ENCODE assay signal across 19 cellular contexts in genomic region chr6:106620931-106621672, GRCh38. TPM values are rescaled to one million over a fixed set of nuclear protein-coding genes. Genes with fewer than 3 reads are reported as not detected.
A peak's percentile ranks its signal among the peaks of the same experiment; 100 is the strongest.
DNase-seq lines count a peak whose midpoint lies in the region; ATAC-seq and TF ChIP-seq lines count a peak whose summit lies in the region.
"Had no signal": no experiment of that assay in that cellular context is flagged by ENCODE, and none has a peak within 500 bp of the region (broad histone marks: within the 10 kb centered on the region; RNA-seq: fewer than 3 reads in every experiment).

No MANE protein-coding gene starts in this region.

- H3K36me3 Mint-ChIP-seq in WTC11, result peaks cover 26% of the 10 kb centered on the region
- peaks cover 28% of the 10 kb centered on the region for H3K36me3 Mint-ChIP-seq in stimulated activated memory B cell treated with anti-CD40 and anti-IgM and Interleukin-4, amounts not matched to agents 10 μg/mL and 1 μg/mL and 100 μg/mL, for 72 hours

- ATAC-seq in WTC11, result no peak; the same call in 1 of the 2 replicates
- ATAC-seq in stimulated activated memory B cell treated with anti-CD40 and anti-IgM and Interleukin-4, amounts not matched to agents 10 μg/mL and 1 μg/mL and 100 μg/mL, for 72 hours, result no peak
- ATAC-seq in GM21390 (IDR thresholded peaks at IDR 0.05; ENCODE audit: unreplicated experiment), result no peak
- ATAC-seq: foreskin keratinocyte, left lung had no signal

- DNase-seq in HT1080 (ENCODE audit: low read depth) (peak; percentile 33), WTC11 (ENCODE audit: low spot score) (no peak), fibroblast of peridontal ligament (ENCODE audit: extremely low read depth) (peak; percentile 65), NCI-H345 treated with DMSO at 0.1 percent for 48 hours (lab: John Stamatoyannopoulos, UW; ENCODE audit: unreplicated experiment) (no peak), posterior vena cava (ENCODE audit: low spot score) (no peak)
- DNase-seq: activated CD4-positive, alpha-beta T cell treated with anti-CD3 and anti-CD28 coated beads, Interleukin-2, amount 50 U/mL, for 4 hours; C1 segment of cervical spinal cord; DMS 273 treated with DMSO at 0.1 percent for 48 hours; endodermal cell; foreskin keratinocyte; left lung; NCI-H1417 treated with DMSO at 0.1 percent for 48 hours; NCI-H82; ovary; Peyer's patch had no signal

- TF ChIP-seq CTCF in WTC11 (IDR thresholded peaks at IDR 0.05), result no peak

- CTCF ChIA-PET in WTC11 (lab: Charles Lee), result interaction anchor here (1.6 kb wide), 2 partner anchors 11 to 13 kb away, joined by 4 to 10 read pairs; no protein-coding TSS in a partner anchor

- POLR2A ChIA-PET in WTC11 (lab: Charles Lee), result interaction anchor here (1.0 kb wide), 1 partner anchor 9 kb away, joined by 3 read pairs; no protein-coding TSS in a partner anchor

- intact Hi-C loops in posterior vena cava (cut with DNase I), result no loop called here

- H3K27ac Mint-ChIP-seq in WTC11, result peak overlapping the region; percentile 84; the same call in 1 of the 2 replicates
- H3K27ac Mint-ChIP-seq in stimulated activated memory B cell treated with anti-CD40 and anti-IgM and Interleukin-4, amounts not matched to agents 10 μg/mL and 1 μg/mL and 100 μg/mL, for 72 hours, result peak overlapping the region; percentile 23
- H3K27ac Mint-ChIP-seq: activated naive CD4-positive, alpha-beta T cell treated with anti-CD3 and anti-CD28 coated beads, Interleukin-2, amount 50 U/mL, for 24 hours; endodermal cell had no signal

- peaks cover 43% of the 10 kb centered on the region for H3K4me1 Mint-ChIP-seq in WTC11
- H3K4me1 Mint-ChIP-seq in stimulated activated memory B cell treated with anti-CD40 and anti-IgM and Interleukin-4, amounts not matched to agents 10 μg/mL and 1 μg/mL and 100 μg/mL, for 72 hours, result peaks cover 11% of the 10 kb centered on the region
- H3K4me1 Mint-ChIP-seq: activated naive CD4-positive, alpha-beta T cell treated with anti-CD3 and anti-CD28 coated beads, Interleukin-2, amount 50 U/mL, for 24 hours; central memory CD8-positive, alpha-beta T cell had no signal

- peaks cover 18% of the 10 kb centered on the region for H3K9me3 Mint-ChIP-seq in WTC11
- H3K9me3 Mint-ChIP-seq in stimulated activated memory B cell treated with anti-CD40 and anti-IgM and Interleukin-4, amounts not matched to agents 10 μg/mL and 1 μg/mL and 100 μg/mL, for 72 hours, result peaks cover 3% of the 10 kb centered on the region
- H3K9me3 Mint-ChIP-seq: activated naive CD4-positive, alpha-beta T cell treated with anti-CD3 and anti-CD28 coated beads, Interleukin-2, amount 50 U/mL, for 24 hours; central memory CD8-positive, alpha-beta T cell had no signal

- no peaks in the 10 kb centered on the region for H3K27me3 Mint-ChIP-seq in WTC11 (ENCODE audit: low read depth)
- no peaks in the 10 kb centered on the region for H3K27me3 Mint-ChIP-seq in stimulated activated memory B cell treated with anti-CD40 and anti-IgM and Interleukin-4, amounts not matched to agents 10 μg/mL and 1 μg/mL and 100 μg/mL, for 72 hours
- H3K27me3 Mint-ChIP-seq: activated naive CD4-positive, alpha-beta T cell treated with anti-CD3 and anti-CD28 coated beads, Interleukin-2, amount 50 U/mL, for 24 hours; central memory CD8-positive, alpha-beta T cell had no signal

- no peak overlapping the region for H3K4me3 Mint-ChIP-seq in WTC11
- H3K4me3 Mint-ChIP-seq in stimulated activated memory B cell treated with anti-CD40 and anti-IgM and Interleukin-4, amounts not matched to agents 10 μg/mL and 1 μg/mL and 100 μg/mL, for 72 hours, result no peak overlapping the region
- H3K4me3 Mint-ChIP-seq: activated naive CD4-positive, alpha-beta T cell treated with anti-CD3 and anti-CD28 coated beads, Interleukin-2, amount 50 U/mL, for 24 hours; central memory CD8-positive, alpha-beta T cell; endodermal cell had no signal

TF ChIP-seq in WTC11, 78 proteins besides CTCF, POLR2A, EP300 and RAD21:
- no peak for TF ChIP-seq USF2 (CRISPR knock-in tag; IDR thresholded peaks at IDR 0.05)
- TF ChIP-seq, protein P1, sequence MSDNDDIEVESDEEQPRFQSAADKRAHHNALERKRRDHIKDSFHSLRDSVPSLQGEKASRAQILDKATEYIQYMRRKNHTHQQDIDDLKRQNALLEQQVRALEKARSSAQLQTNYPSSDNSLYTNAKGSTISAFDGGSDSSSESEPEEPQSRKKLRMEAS (CRISPR knock-in tag; IDR thresholded peaks at IDR 0.05), result no peak
- no peak for TF ChIP-seq RORB (CRISPR knock-in tag; IDR thresholded peaks at IDR 0.05)
- TF ChIP-seq ZNF512 (CRISPR knock-in tag; IDR thresholded peaks at IDR 0.05; ENCODE audit: borderline replicate concordance), result no peak
- no peak for TF ChIP-seq ELF4 (CRISPR knock-in tag; IDR thresholded peaks at IDR 0.05; ENCODE audit: low read depth)
- TF ChIP-seq, protein P2, sequence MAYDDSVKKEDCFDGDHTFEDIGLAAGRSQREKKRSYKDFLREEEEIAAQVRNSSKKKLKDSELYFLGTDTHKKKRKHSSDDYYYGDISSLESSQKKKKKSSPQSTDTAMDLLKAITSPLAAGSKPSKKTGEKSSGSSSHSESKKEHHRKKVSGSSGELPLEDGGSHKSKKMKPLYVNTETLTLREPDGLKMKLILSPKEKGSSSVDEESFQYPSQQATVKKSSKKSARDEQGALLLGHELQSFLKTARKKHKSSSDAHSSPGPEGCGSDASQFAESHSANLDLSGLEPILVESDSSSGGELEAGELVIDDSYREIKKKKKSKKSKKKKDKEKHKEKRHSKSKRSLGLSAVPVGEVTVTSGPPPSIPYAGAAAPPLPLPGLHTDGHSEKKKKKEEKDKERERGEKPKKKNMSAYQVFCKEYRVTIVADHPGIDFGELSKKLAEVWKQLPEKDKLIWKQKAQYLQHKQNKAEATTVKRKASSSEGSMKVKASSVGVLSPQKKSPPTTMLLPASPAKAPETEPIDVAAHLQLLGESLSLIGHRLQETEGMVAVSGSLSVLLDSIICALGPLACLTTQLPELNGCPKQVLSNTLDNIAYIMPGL (CRISPR knock-in tag; IDR thresholded peaks at IDR 0.05), result no peak
- TF ChIP-seq ZNF416 (CRISPR knock-in tag; IDR thresholded peaks at IDR 0.05), result no peak
- TF ChIP-seq NR3C1 (CRISPR knock-in tag; conservative IDR thresholded peaks at IDR 0.05; ENCODE audit: low read depth), result no peak
- TF ChIP-seq TEAD1 (CRISPR knock-in tag; IDR thresholded peaks at IDR 0.05), result no peak
- TF ChIP-seq TEAD4 (CRISPR knock-in tag; IDR thresholded peaks at IDR 0.05), result no peak
- TF ChIP-seq NFE2L1 (CRISPR knock-in tag; IDR thresholded peaks at IDR 0.05), result no peak
- no peak for TF ChIP-seq GTF2I (CRISPR knock-in tag; conservative IDR thresholded peaks at IDR 0.05)
- no peak for TF ChIP-seq PRRX2 (CRISPR knock-in tag; IDR thresholded peaks at IDR 0.05)
- no peak for TF ChIP-seq ZNF425 (CRISPR knock-in tag; conservative IDR thresholded peaks at IDR 0.05)
- no peak for TF ChIP-seq ZNF671 (CRISPR knock-in tag; IDR thresholded peaks at IDR 0.05)
- TF ChIP-seq NR2C2 (CRISPR knock-in tag; IDR thresholded peaks at IDR 0.05), result no peak
- TF ChIP-seq ZNF219 (CRISPR knock-in tag; IDR thresholded peaks at IDR 0.05; ENCODE audit: borderline replicate concordance), result no peak
- TF ChIP-seq SP1 (CRISPR knock-in tag; conservative IDR thresholded peaks at IDR 0.05), result no peak
- TF ChIP-seq SOX15 (CRISPR knock-in tag; IDR thresholded peaks at IDR 0.05), result no peak

RNA-seq across cellular contexts. Expression of gene RTN4IP1, which starts 8.2 kb away (rescaled TPM):
- total RNA-seq in HT1080 (2014; rRNA removed; shearing (Covaris generic)), result 11.3 and 12.0 TPM in 2 replicates
- polyA plus RNA-seq in HT1080 (2015; cell fraction: cytosol; rRNA removed), result 13.4 and 13.6 TPM in 2 replicates
- polyA plus RNA-seq in HT1080 (2015; cell fraction: nucleus; rRNA removed), result 13.0 and 13.1 TPM in 2 replicates
- 16.3 to 19.2 TPM (median 17.8 TPM) in 3 replicates for total RNA-seq in WTC11 (2021)
- 1 to 10 TPM; 3.6 to 4.3 TPM for total RNA-seq in posterior vena cava

RNA-seq across cellular contexts. Expression of gene QRSL1, which starts 8.3 kb away (rescaled TPM):
- total RNA-seq in HT1080 (2014; rRNA removed; shearing (Covaris generic)), result 13.7 and 14.2 TPM in 2 replicates
- 10.2 and 10.6 TPM in 2 replicates for polyA plus RNA-seq in HT1080 (2015; cell fraction: cytosol; rRNA removed)
- polyA plus RNA-seq in HT1080 (2015; cell fraction: nucleus; rRNA removed), result 9.2 and 12.8 TPM in 2 replicates
- total RNA-seq in WTC11 (2021) (17.2 to 17.9 TPM (median 17.7 TPM) in 3 replicates), posterior vena cava (1 to 10 TPM; 6.5 to 8.6 TPM)

Comparison
In these comparisons a context has a peak if more than half of its experiments do, and no peak if none do; other contexts are left out.
1. DNase-seq: peak in HT1080 (single experiment) and fibroblast of peridontal ligament (single experiment); none in WTC11 (single experiment), NCI-H345 treated with DMSO at 0.1 percent for 48 hours (single experiment) and posterior vena cava (single experiment).